8 cellular contexts compared by ENCODE assay signal in genomic region chr9:113221003-113221799, GRCh38. TPM values are rescaled to one million over a fixed set of nuclear protein-coding genes. Genes with fewer than 3 reads are reported as not detected.
DNase-seq lines count a peak whose midpoint lies in the region; ATAC-seq lines count a peak whose summit lies in the region.

Gene FKBP15, minus strand, starts transcription at chr9:113221277. Its CDS starts 34 bp downstream, at chr9:113221243.
Gene SLC31A1, plus strand, starts transcription at chr9:113221544. Its CDS starts 34,605 bp downstream, at chr9:113256149.

- in situ Hi-C loops in endometrial microvascular endothelial cells (cut with HindIII; ENCODE audit: inconsistent ontology term, low pct_unique_long_range_greater_than_20kb, low sequenced_read_pairs): no loop called here

- H3K27ac ChIP-seq in mesodermal cell (ENCODE audit: low read depth, low read length, severe bottlenecking): peak within 1 kb of the TSS; percentile 68

- no peaks in the 10 kb centered on the region for H3K27me3 ChIP-seq in NT2/D1 (ENCODE audit: insufficient read depth, insufficient read length)

- peak within 1 kb of the TSS; percentile 93 for H3K9ac ChIP-seq in NT2/D1 (ENCODE audit: insufficient read length, low read depth)

- H3K9me3 ChIP-seq in NT2/D1 (ENCODE audit: insufficient read depth, low read length) (no peaks in the 10 kb centered on the region), mesodermal cell (ENCODE audit: control insufficient read depth, low read length) (no peaks in the 10 kb centered on the region)

- WGBS in mesodermal cell (ENCODE audit: insufficient coverage in 2 of 2), 2 experiments: 0% methylated on average over 27 to 56 of the region's 65 CpGs

- peak; percentile 86 for ATAC-seq in GM21381 (IDR thresholded peaks at IDR 0.05; ENCODE audit: unreplicated experiment)

- H3K4me1 ChIP-seq in NT2/D1 (ENCODE audit: insufficient read depth, insufficient read length): no peaks in the 10 kb centered on the region
- peaks cover 7% of the 10 kb centered on the region for H3K4me1 ChIP-seq in mesodermal cell (ENCODE audit: control insufficient read depth, insufficient read depth, low read length, poor library complexity, severe bottlenecking)

- H3K4me3 ChIP-seq in NT2/D1 (ENCODE audit: insufficient read length, low read depth) (peak within 1 kb of the TSS; percentile 85), mesodermal cell (ENCODE audit: extremely low read depth, insufficient read depth, low read length, poor library complexity, severe bottlenecking) (peak within 1 kb of the TSS; percentile 96)

- peaks cover 22% of the 10 kb centered on the region for H3K36me3 ChIP-seq in NT2/D1 (ENCODE audit: insufficient read depth, insufficient read length, low read length)
- peaks cover 5% of the 10 kb centered on the region for H3K36me3 ChIP-seq in mesodermal cell (ENCODE audit: control insufficient read depth, insufficient read depth, low read length)

- peak; percentile 97 for DNase-seq in COR-L47 (lab: John Stamatoyannopoulos, UW)
- DNase-seq in HUDEP-2 (lab: John Stamatoyannopoulos, UW; ENCODE audit: unreplicated experiment in 76 of 76): peak in 75 of 76 experiments; percentile 60 to 98 (median 95)
- peak; percentile 98 for DNase-seq in NT2/D1 (ENCODE audit: low read depth, low spot score)
- DNase-seq in activated CD8-positive, alpha-beta memory T cell treated with anti-CD3 and anti-CD28 coated beads, Interleukin-2, amount 50 U/mL, for 24 hours (ENCODE audit: extremely low read depth): peak; percentile 89
- DNase-seq in stimulated activated CD8-positive, alpha-beta memory T cell treated with anti-CD3 and anti-CD28 coated beads, Interleukin-15, amount 100 ng/mL, for 4 hours (ENCODE audit: low read depth in 2 of 2): peak; percentile 92 to 96

RNA-seq across cellular contexts. Expression of gene FKBP15, which starts in this region (rescaled TPM):
- total RNA-seq in endometrial microvascular endothelial cells (ENCODE audit: inconsistent ontology term): 21.1 TPM
- polyA plus RNA-seq in mesodermal cell (2013, experiment 1 of 2): 15.7 TPM
- polyA plus RNA-seq in mesodermal cell (2013, experiment 2 of 2): 14.9 TPM

RNA-seq across cellular contexts. Expression of gene SLC31A1, which starts in this region (rescaled TPM):
- total RNA-seq in endometrial microvascular endothelial cells (ENCODE audit: inconsistent ontology term): 17.2 TPM
- polyA plus RNA-seq in mesodermal cell (2013, experiment 1 of 2): 31.6 TPM
- polyA plus RNA-seq in mesodermal cell (2013, experiment 2 of 2): 33.6 TPM

Comparison
In these comparisons a context has a peak if more than half of its experiments do, and no peak if none do; other contexts are left out.
1. Peak in every context shown above with its lines: DNase-seq, ATAC-seq, H3K4me3 ChIP-seq and H3K27ac ChIP-seq.